20 cellular contexts compared by ENCODE assay signal in the genomic region with DNA sequence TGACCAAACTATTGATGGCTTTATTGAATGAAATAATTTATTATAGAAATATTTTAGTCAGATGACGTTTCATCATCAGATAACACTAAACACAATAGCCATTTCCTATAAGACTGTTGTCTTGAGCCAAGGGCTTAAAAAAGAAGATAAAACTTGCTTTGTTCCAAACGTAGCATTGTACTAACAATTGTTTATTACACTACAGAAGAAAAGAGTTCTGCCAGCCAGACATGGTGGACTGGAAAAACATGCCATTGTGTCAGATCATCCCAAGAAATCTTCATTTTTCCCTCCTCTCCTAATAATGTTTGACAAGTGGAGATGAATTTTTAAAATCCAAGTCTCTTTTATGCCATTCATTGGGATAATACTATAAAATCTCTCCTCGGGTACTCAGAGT.
DNase-seq lines count a peak whose midpoint lies in the region; ATAC-seq and TF ChIP-seq lines count a peak whose summit lies in the region.
"Had no signal": no experiment of that assay in that cellular context is flagged by ENCODE, and none has a peak within 500 bp of the region (broad histone marks: within the 10 kb centered on the region; RNA-seq: fewer than 3 reads in every experiment).

No MANE protein-coding gene starts in this region.

- no peak for TF ChIP-seq CTCF in fibroblast of pulmonary artery (IDR thresholded peaks at IDR 0.05; ENCODE audit: low read length, missing control alignments)
- no peak for TF ChIP-seq CTCF in mesothelial cell of epicardium (IDR thresholded peaks at IDR 0.05; ENCODE audit: unreplicated experiment)

- H3K9me3 ChIP-seq in effector memory CD4-positive, alpha-beta T cell (ENCODE audit: control insufficient read depth, low read length), result no peaks in the 10 kb centered on the region

- ATAC-seq in GM18498 (IDR thresholded peaks at IDR 0.05; ENCODE audit: unreplicated experiment), result no peak
- ATAC-seq: GM12878, GM23338, HCT116 had no signal

- no peaks in the 10 kb centered on the region for H3K4me1 ChIP-seq in effector memory CD4-positive, alpha-beta T cell (ENCODE audit: control insufficient read depth, insufficient read depth, low read length, poor library complexity, severe bottlenecking)

- no peaks in the 10 kb centered on the region for H3K27me3 Mint-ChIP-seq in mesothelial cell of epicardium (ENCODE audit: low read depth)
- H3K27me3 Mint-ChIP-seq: CD4-positive, alpha-beta memory T cell had no signal

- peaks cover 59% of the 10 kb centered on the region for H3K4me1 Mint-ChIP-seq in mesothelial cell of epicardium
- H3K4me1 Mint-ChIP-seq: GM23338, H9 had no signal

- H3K9me3 Mint-ChIP-seq in mesothelial cell of epicardium, result no peaks in the 10 kb centered on the region
- H3K9me3 Mint-ChIP-seq: CD4-positive, alpha-beta memory T cell; GM23338; H9 had no signal

- H3K36me3 ChIP-seq in effector memory CD4-positive, alpha-beta T cell (ENCODE audit: control insufficient read depth, insufficient read depth, low read length), result no peaks in the 10 kb centered on the region

- no peaks in the 10 kb centered on the region for H3K27me3 ChIP-seq in effector memory CD4-positive, alpha-beta T cell (replicated peaks; ENCODE audit: control insufficient read depth, insufficient read depth, low read length, poor library complexity, severe bottlenecking)

- H3K36me3 Mint-ChIP-seq in mesothelial cell of epicardium, result peaks cover 14% of the 10 kb centered on the region

- H3K4me3 Mint-ChIP-seq in mesothelial cell of epicardium, result no peak overlapping the region
- H3K4me3 Mint-ChIP-seq: GM23338, H9 had no signal

- no peak overlapping the region for H3K27ac ChIP-seq in effector memory CD4-positive, alpha-beta T cell (ENCODE audit: insufficient read depth, low read length, poor library complexity, severe bottlenecking)

- peak overlapping the region; percentile 79 for H3K27ac Mint-ChIP-seq in mesothelial cell of epicardium
- H3K27ac Mint-ChIP-seq: CD4-positive, alpha-beta memory T cell; GM23338; H9 had no signal

- DNase-seq in dermis blood vessel endothelial cell (peak; percentile 30), fibroblast of pulmonary artery (ENCODE audit: low read depth) (peak; percentile 32), mesothelial cell of epicardium (ENCODE audit: low spot score in 2 of 2, unreplicated experiment in 2 of 2) (no peak), retina (peak; percentile 18), DMS79 (lab: John Stamatoyannopoulos, UW) (no peak), A172 (ENCODE audit: low spot score) (no peak)
- no peak for DNase-seq in effector memory CD4-positive, alpha-beta T cell
- DNase-seq: 8988T; C1 segment of cervical spinal cord; Calu3; CD4-positive, alpha-beta memory T cell; COR-L47; DMS53; DND-41; GDM1; H9 had no signal

- H3K4me3 ChIP-seq in fibroblast of pulmonary artery (replicated peaks; ENCODE audit: low read depth, low read length), result no peak overlapping the region
- H3K4me3 ChIP-seq in effector memory CD4-positive, alpha-beta T cell (ENCODE audit: insufficient read depth, low read depth, low read length, poor library complexity, severe bottlenecking), result no peak overlapping the region
- H3K4me3 ChIP-seq: GM12878, GM23338 had no signal

Comparison
In these comparisons a context has a peak if more than half of its experiments do, and no peak if none do; other contexts are left out.
1. DNase-seq: peak in dermis blood vessel endothelial cell (single experiment), fibroblast of pulmonary artery (single experiment) and retina (single experiment); none in mesothelial cell of epicardium (0 of 2), DMS79 (single experiment), effector memory CD4-positive, alpha-beta T cell (0 of 3) and A172 (single experiment).